ENCODE assay signal across 1 cellular context in genomic region chr3:48194446-48195071, GRCh38.
TF ChIP-seq lines count a peak whose summit lies in the region.

No MANE protein-coding gene starts in this region.

TF ChIP-seq in GM12878, 131 proteins besides CTCF, POLR2A, EP300 and RAD21 (continued from another document):
- TF ChIP-seq IRF5 (IDR thresholded peaks at IDR 0.05; ENCODE audit: borderline replicate concordance): no peak
- TF ChIP-seq RB1 (IDR thresholded peaks at IDR 0.05; ENCODE audit: borderline replicate concordance): peak; percentile 75; the same call in 1 of the 2 replicates
- no peak for TF ChIP-seq NFIC (IDR thresholded peaks at IDR 0.05; ENCODE audit: low read depth, low read length)
- TF ChIP-seq ATF3 (IDR thresholded peaks at IDR 0.05; ENCODE audit: borderline replicate concordance, extremely low read depth, low read depth, low read length): no peak
- no peak for TF ChIP-seq PRDM15 (CRISPR knock-in tag; IDR thresholded peaks at IDR 0.05)
- TF ChIP-seq IKZF1 (conservative IDR thresholded peaks at IDR 0.05): peak; percentile 79
- TF ChIP-seq BRCA1 (IDR thresholded peaks at IDR 0.05; ENCODE audit: low read depth, low read length): no peak
- TF ChIP-seq RUNX3 (IDR thresholded peaks at IDR 0.05; ENCODE audit: low read length): no peak
- peak; percentile 52; the same call in 1 of the 2 replicates for TF ChIP-seq SMC3 (IDR thresholded peaks at IDR 0.05; ENCODE audit: borderline replicate concordance, low read length)
- no peak for TF ChIP-seq NR2F1 (conservative IDR thresholded peaks at IDR 0.05)
- TF ChIP-seq SPI1 (IDR thresholded peaks at IDR 0.05; ENCODE audit: borderline replicate concordance, insufficient read depth, low read depth, low read length): no peak
- no peak for TF ChIP-seq SKIL (IDR thresholded peaks at IDR 0.05; ENCODE audit: low read depth, poor library complexity, severe bottlenecking)
- no peak for TF ChIP-seq STAT3 (IDR thresholded peaks at IDR 0.05; ENCODE audit: low read depth, low read length)
- TF ChIP-seq FOXK2 (IDR thresholded peaks at IDR 0.05): no peak
- no peak for TF ChIP-seq KLF5 (IDR thresholded peaks at IDR 0.05; ENCODE audit: partially characterized antibody)
- TF ChIP-seq MLLT1 (IDR thresholded peaks at IDR 0.05): no peak
- TF ChIP-seq SMAD5 (IDR thresholded peaks at IDR 0.05; ENCODE audit: low read depth): no peak
- TF ChIP-seq GATAD2B (conservative IDR thresholded peaks at IDR 0.05; ENCODE audit: low read depth): no peak
- 0 out of 4 replicates have a peak, but pooled peaks of 1 of the 2 experiments have one; percentile 12 for TF ChIP-seq BHLHE40 (IDR thresholded peaks at IDR 0.05; ENCODE audit: borderline replicate concordance in 1 of 2, low read depth in 2 of 2, low read length in 1 of 2)
- TF ChIP-seq E2F8 (IDR thresholded peaks at IDR 0.05; ENCODE audit: low read depth, partially characterized antibody): no peak
- TF ChIP-seq PBX3 (IDR thresholded peaks at IDR 0.05; ENCODE audit: insufficient replicate concordance, low read depth, low read length): no peak
- TF ChIP-seq IKZF2 (IDR thresholded peaks at IDR 0.05): peak; percentile 69 to 74
- no peak for TF ChIP-seq SRF (IDR thresholded peaks at IDR 0.05; ENCODE audit: low read depth in 2 of 2, low read length in 2 of 2)
- 0 out of 2 replicates have a peak, but pooled peaks have one; percentile 30 for TF ChIP-seq RELB (IDR thresholded peaks at IDR 0.05; ENCODE audit: low read depth)
- peak; percentile 62; the same call in 1 of the 2 replicates for TF ChIP-seq YY1 (IDR thresholded peaks at IDR 0.05; ENCODE audit: low read depth, low read length)
- TF ChIP-seq BACH1 (IDR thresholded peaks at IDR 0.05; ENCODE audit: borderline replicate concordance): no peak
- peak; percentile 99 for TF ChIP-seq MEF2B (IDR thresholded peaks at IDR 0.05; ENCODE audit: partially characterized antibody, poor library complexity, severe bottlenecking)
- peak; percentile 47; the same call in 1 of the 2 replicates for TF ChIP-seq ZNF384 (IDR thresholded peaks at IDR 0.05; ENCODE audit: borderline replicate concordance, low read depth, low read length)
